Comparison of ENCODE assay signal across 8 cellular contexts in genomic region chr20:57346477-57346876, GRCh38. TPM values are rescaled to one million over a fixed set of nuclear protein-coding genes. Genes with fewer than 3 reads are reported as not detected.
DNase-seq lines count a peak whose midpoint lies in the region; ATAC-seq and TF ChIP-seq lines count a peak whose summit lies in the region.

No MANE protein-coding gene starts in this region.

- no peak overlapping the region for H2BK120ac ChIP-seq in mesendoderm (ENCODE audit: low read depth, low read length)

- H3K18ac ChIP-seq in mesendoderm (ENCODE audit: low read length) = no peak overlapping the region

- ATAC-seq in HG02852 (IDR thresholded peaks at IDR 0.05; ENCODE audit: unreplicated experiment) = no peak

- H3K23ac ChIP-seq in mesendoderm (ENCODE audit: low read length) = no peak overlapping the region

- no peaks in the 10 kb centered on the region for H3K9me3 ChIP-seq in BE2C

- H3K36me3 ChIP-seq in BE2C (no peaks in the 10 kb centered on the region), H7 (replicated peaks; ENCODE audit: control insufficient read depth, insufficient read depth, low read length) (no peaks in the 10 kb centered on the region), mesendoderm (ENCODE audit: control insufficient read depth, insufficient read depth, low read length) (no peaks in the 10 kb centered on the region)

- no peaks in the 10 kb centered on the region for H3K4me1 ChIP-seq in BE2C
- H3K4me1 ChIP-seq in mesendoderm (ENCODE audit: control insufficient read depth, low read depth, low read length) = no peaks in the 10 kb centered on the region

- H3K9ac ChIP-seq in mesendoderm (ENCODE audit: low read length) = no peak overlapping the region

- H4K8ac ChIP-seq in mesendoderm (ENCODE audit: low read depth, low read length) = no peak overlapping the region

- H3K4me3 ChIP-seq in BE2C (ENCODE audit: low read depth, low read length) = no peak overlapping the region
- H3K4me3 ChIP-seq in H7 (ENCODE audit: insufficient read depth, low read depth, low read length) = no peak overlapping the region
- H3K4me3 ChIP-seq in mesendoderm (ENCODE audit: low read length) = no peak overlapping the region

- no peak overlapping the region for H3K27ac ChIP-seq in mesendoderm (ENCODE audit: low read depth, low read length)

- H4K5ac ChIP-seq in mesendoderm (ENCODE audit: low read length) = no peak overlapping the region

- H2BK15ac ChIP-seq in mesendoderm (replicated peaks; ENCODE audit: low read depth) = no peak overlapping the region

- DNase-seq in BE2C (peak; percentile 79), H7 (peak; percentile 70), NCI-H526 treated with DMSO at 0.1 percent for 48 hours (lab: John Stamatoyannopoulos, UW) (peak; percentile 67), mesendoderm (peak; percentile 78)
- DNase-seq in activated CD4-positive, alpha-beta T cell treated with anti-CD3 and anti-CD28 coated beads, Interleukin-2, amount 50 U/mL, for 4 hours = peak; percentile 65
- DNase-seq in effector CD4-positive, alpha-beta T cell = peak; percentile 60
- peak; percentile 88 for DNase-seq in stimulated activated CD8-positive, alpha-beta memory T cell treated with anti-CD3 and anti-CD28 coated beads, Interleukin-4, amount 100 ng/mL, for 48 hours

- no peak overlapping the region for H3K4me2 ChIP-seq in mesendoderm (ENCODE audit: low read length)

- WGBS in mesendoderm (ENCODE audit: extremely low coverage, insufficient coverage, low lambda C conversion rate) = no CpG with 5 or more reads among the region's 4 CpGs

- peaks cover 1% of the 10 kb centered on the region for H3K79me1 ChIP-seq in mesendoderm (ENCODE audit: low read length)

- no peak overlapping the region for H2AK5ac ChIP-seq in mesendoderm (ENCODE audit: low read length)

- TF ChIP-seq CTCF in BE2C (IDR thresholded peaks at IDR 0.05; ENCODE audit: low read depth, low read length) = peak; percentile 82

- H3K56ac ChIP-seq in mesendoderm (ENCODE audit: low read length) = no peak overlapping the region

- H3K4ac ChIP-seq in mesendoderm (ENCODE audit: low read depth, low read length) = no peak overlapping the region

- peaks cover 4% of the 10 kb centered on the region for H3K79me2 ChIP-seq in mesendoderm (ENCODE audit: control insufficient read depth, insufficient read depth, low read length)

- H2BK5ac ChIP-seq in mesendoderm (ENCODE audit: low read length) = no peak overlapping the region

- H3K27me3 ChIP-seq in BE2C (no peaks in the 10 kb centered on the region), H7 (ENCODE audit: control insufficient read depth, insufficient read depth, low read length) (no peaks in the 10 kb centered on the region), mesendoderm (ENCODE audit: insufficient read depth, low read length, poor library complexity) (no peaks in the 10 kb centered on the region)

RNA-seq across cellular contexts. Expression of gene RAE1, which starts 4.6 kb away (rescaled TPM):
- polyA plus RNA-seq in BE2C (2012; ENCODE audit: insufficient read depth, insufficient read length, low read depth) = 75.8 TPM
- 48.2 and 53.2 TPM in 2 replicates for total RNA-seq in H7 (2014; rRNA removed; shearing (Covaris generic))
- polyA plus RNA-seq in mesendoderm (2013, experiment 1 of 2) = 23.1 TPM
- polyA plus RNA-seq in mesendoderm (2013, experiment 2 of 2) = 22.9 TPM

RNA-seq across cellular contexts. Expression of gene SPO11, which starts 16.9 kb away (rescaled TPM):
- polyA plus RNA-seq in BE2C (2012; ENCODE audit: insufficient read depth, insufficient read length, low read depth) = not detected
- total RNA-seq in H7 (2014; rRNA removed; shearing (Covaris generic)) = not detected in 2 replicates
- not detected for polyA plus RNA-seq in mesendoderm (2013, experiment 1 of 2)
- not detected for polyA plus RNA-seq in mesendoderm (2013, experiment 2 of 2)

RNA-seq across cellular contexts. Expression of gene RBM38, which starts 44.7 kb away (rescaled TPM):
- 24.9 TPM for polyA plus RNA-seq in BE2C (2012; ENCODE audit: insufficient read depth, insufficient read length, low read depth)
- 75.6 and 91.7 TPM in 2 replicates for total RNA-seq in H7 (2014; rRNA removed; shearing (Covaris generic))
- 60.0 TPM for polyA plus RNA-seq in mesendoderm (2013, experiment 1 of 2)
- 60.7 TPM for polyA plus RNA-seq in mesendoderm (2013, experiment 2 of 2)
